Comparison of ENCODE assay signal across 8 cellular contexts in genomic region chr4:70901607-70901983, GRCh38. TPM values are rescaled to one million over a fixed set of nuclear protein-coding genes. Genes with fewer than 3 reads are reported as not detected.
DNase-seq lines count a peak whose midpoint lies in the region; ATAC-seq, FAIRE-seq and TF ChIP-seq lines count a peak whose summit lies in the region.

No MANE protein-coding gene starts in this region.

- H2BK12ac ChIP-seq in mesenchymal stem cell (ENCODE audit: low read length in 2 of 2), result peak overlapping the region in 1 of 2 experiments; percentile 84

- H3K9me1 ChIP-seq in K562 (ENCODE audit: control insufficient read depth, insufficient read depth, low read length), result no peaks in the 10 kb centered on the region

- CTCF ChIA-PET in AG04449 (lab: Yijun Ruan, JAX), result interaction anchor here (1.2 to 2.4 kb wide), 5 partner anchors 16 to 214 kb away, joined by 3 to 14 read pairs (median 5); no protein-coding TSS in a partner anchor
- CTCF ChIA-PET in K562 (lab: Yijun Ruan, JAX; ENCODE audit: low intra/inter-chr PET ratio), result no interaction called here

- H4K8ac ChIP-seq in mesenchymal stem cell (ENCODE audit: low read length), result peak overlapping the region; percentile 95

- DNase-seq in AG04449 (ENCODE audit: low read depth, low spot score) (no peak), K562 (ENCODE audit: extremely low read depth in 1 of 4, low spot score in 3 of 4) (no peak), mesenchymal stem cell (no peak), aorta (no peak), posterior cingulate gyrus (no peak), omental fat pad (ENCODE audit: low spot score) (no peak), HUDEP-2 (lab: John Stamatoyannopoulos, UW; ENCODE audit: unreplicated experiment in 76 of 76) (no peak)

- H3K9me3 ChIP-seq in K562 (replicated peaks; ENCODE audit: control insufficient read depth, insufficient read depth, low read depth, low read length) (no peaks in the 10 kb centered on the region; the same call in 1 of the 2 replicates), mesenchymal stem cell (ENCODE audit: control insufficient read depth, low read length) (no peaks in the 10 kb centered on the region), aorta (ENCODE audit: control insufficient read depth, low read length) (no peaks in the 10 kb centered on the region)

- intact Hi-C loops in K562 (cut with micrococcal nuclease) (loop anchor here (5.0 kb wide), 3 partner anchors 36 to 194 kb away; no protein-coding TSS in a partner anchor), aorta (cut with DNase I) (loop anchor here (5.0 to 10.0 kb wide), 3 partner anchors 53 to 91 kb away; partner anchors contain the start of gene DCK (in 2 of the 2)), posterior cingulate gyrus (cut with DNase I) (loop anchor here (5.0 to 10.0 kb wide), 2 partner anchors 64 to 93 kb away; partner anchors contain the start of genes DCK and GRSF1)

- peak overlapping the region; percentile 82 to 87 for H3K18ac ChIP-seq in mesenchymal stem cell (ENCODE audit: low read depth in 1 of 2, low read length in 2 of 2)

- H2AFZ ChIP-seq in K562 (ENCODE audit: low read depth, low read length), result peak overlapping the region; percentile 98
- peak overlapping the region; percentile 99 for H2AFZ ChIP-seq in mesenchymal stem cell (ENCODE audit: low read depth, low read length)

- H2BK120ac ChIP-seq in mesenchymal stem cell (ENCODE audit: low read depth, low read length), result peak overlapping the region; percentile 96

- H3K9ac ChIP-seq in K562 (ENCODE audit: insufficient read depth in 1 of 2, low read depth in 2 of 2, low read length in 2 of 2) (peak overlapping the region; percentile 95 to 97), mesenchymal stem cell (ENCODE audit: low read length) (peak overlapping the region; percentile 88)

- peaks cover 4% of the 10 kb centered on the region for H3K79me1 ChIP-seq in mesenchymal stem cell (replicated peaks; ENCODE audit: low read length, poor library complexity, severe bottlenecking)

- H3K14ac ChIP-seq in mesenchymal stem cell (ENCODE audit: low read length in 2 of 2), result peak overlapping the region in 1 of 2 experiments; percentile 89

- H3K4me3 ChIP-seq in AG04449 (ENCODE audit: low read depth, low read length), result peak overlapping the region; percentile 86
- H3K4me3 ChIP-seq in K562, result peak overlapping the region; percentile 82
- H3K4me3 ChIP-seq in mesenchymal stem cell (ENCODE audit: insufficient read depth in 1 of 2, low read depth in 1 of 2, low read length in 2 of 2), result peak overlapping the region; percentile 85 to 96
- peak overlapping the region; percentile 77 to 92 for H3K4me3 ChIP-seq in aorta (ENCODE audit: low read length in 2 of 2)

- peaks cover 5% of the 10 kb centered on the region; the same call in 1 of the 2 replicates for H4K20me1 ChIP-seq in K562 (replicated peaks; ENCODE audit: control insufficient read depth, insufficient read depth, low read length)

- TSS peak; percentile 90 for BruUV-seq in K562 (replicated peaks; lab: Mats Ljungman, UMichigan)

- no peak overlapping the region for H2AK5ac ChIP-seq in mesenchymal stem cell (ENCODE audit: low read length, severe bottlenecking)

- H3K79me2 ChIP-seq in K562 (ENCODE audit: control insufficient read depth, insufficient read depth, low read length), result peaks cover 47% of the 10 kb centered on the region

- in situ Hi-C loops in K562 (cut with MboI), result loop anchor here (25.0 kb wide), 1 partner anchor 1386 kb away; no protein-coding TSS in a partner anchor

- H3K4me2 ChIP-seq in K562 (ENCODE audit: insufficient read depth, low read length) (peak overlapping the region; percentile 98), mesenchymal stem cell (ENCODE audit: low read length, poor library complexity, severe bottlenecking) (peak overlapping the region; percentile 79)

- no peak for FAIRE-seq in K562 (lab: Jason Lieb, UNC)

- H3K4ac ChIP-seq in mesenchymal stem cell (ENCODE audit: low read depth in 1 of 2, low read length in 2 of 2), result peak overlapping the region; percentile 35 to 69

- TF ChIP-seq RAD21 in K562 (CRISPR knock-in tag; conservative IDR thresholded peaks at IDR 0.05 in 1 of 2, IDR thresholded peaks at IDR 0.05 in 1 of 2), result no peak

- no peak for TF ChIP-seq POLR2A in K562 (conservative IDR thresholded peaks at IDR 0.05)

- ATAC-seq in HG03175 (IDR thresholded peaks at IDR 0.05; ENCODE audit: unreplicated experiment), result peak; percentile 1
- no peak for ATAC-seq in K562
- no peak for ATAC-seq in aorta (ENCODE audit: low FRiP score)
- no peak for ATAC-seq in omental fat pad (ENCODE audit: low FRiP score)

- H3K27ac ChIP-seq in K562 (ENCODE audit: extremely low read depth, low read depth, low read length) (peak overlapping the region; percentile 94), mesenchymal stem cell (ENCODE audit: low read length, poor library complexity, severe bottlenecking) (peak overlapping the region; percentile 76), aorta (ENCODE audit: low read depth in 1 of 2, low read length in 2 of 2) (peak overlapping the region in 1 of 2 donors; percentile 61)

- TF ChIP-seq CTCF in AG04449 (IDR thresholded peaks at IDR 0.05; ENCODE audit: insufficient read depth, low read length, missing control alignments) (no peak), K562 (IDR thresholded peaks at IDR 0.05 in 2 of 3, conservative IDR thresholded peaks at IDR 0.05 in 1 of 3; ENCODE audit: insufficient read depth in 2 of 3, low read depth in 1 of 3, low read length in 3 of 3) (no peak), omental fat pad (IDR thresholded peaks at IDR 0.05) (no peak)

- 31% methylated on average over 8 of the region's 8 CpGs for WGBS in K562 (ENCODE audit: insufficient coverage, low coverage, missing lambda C conversion rate)
- WGBS in mesenchymal stem cell, result 39% methylated on average over 8 of the region's 8 CpGs
- 11 to 16% methylated on average over 8 of the region's 8 CpGs for WGBS in aorta, 2 donors

- POLR2A ChIA-PET in AG04449 (lab: Yijun Ruan, JAX), result interaction anchor here (0.7 to 1.2 kb wide), 5 partner anchors 13 to 197 kb away, joined by 3 to 8 read pairs (median 4); partner anchors contain the start of genes DCK and GRSF1
- POLR2A ChIA-PET in K562 (lab: Yijun Ruan, JAX), result interaction anchor here (0.6 to 2.3 kb wide), 8 partner anchors 10 to 284 kb away, joined by 3 to 16 read pairs (median 3); partner anchors contain the start of gene DCK

- peak overlapping the region; percentile 82 for H2BK15ac ChIP-seq in mesenchymal stem cell (ENCODE audit: low read depth, poor library complexity, severe bottlenecking)

- H3K36me3 ChIP-seq in K562 (ENCODE audit: control insufficient read depth, insufficient read depth, low read length) (peaks cover 21% of the 10 kb centered on the region), mesenchymal stem cell (ENCODE audit: control insufficient read depth in 1 of 2, insufficient read depth in 2 of 2, low read depth in 1 of 2, low read length in 2 of 2) (peaks cover 9 to 14% of the 10 kb centered on the region in 2 experiments), aorta (ENCODE audit: control insufficient read depth in 1 of 2, insufficient read depth in 2 of 2, low read length in 1 of 2) (peaks cover 0 to 3% of the 10 kb centered on the region in 2 donors)

- H3K4me1 ChIP-seq in K562 (replicated peaks in 1 of 2; ENCODE audit: control insufficient read depth in 2 of 2, insufficient read depth in 2 of 2, low read length in 2 of 2) (peaks cover 22 to 25% of the 10 kb centered on the region in 2 experiments; a peak in 4 of 5 replicates), mesenchymal stem cell (ENCODE audit: control insufficient read depth, insufficient read depth, low read depth, low read length) (peaks cover 4% of the 10 kb centered on the region), aorta (ENCODE audit: control insufficient read depth in 1 of 2, insufficient read depth in 2 of 2, low read length in 2 of 2) (no peaks in the 10 kb centered on the region)

- no peak overlapping the region for H3K23ac ChIP-seq in mesenchymal stem cell (ENCODE audit: low read length in 2 of 2)

- H3K27me3 ChIP-seq in K562 (ENCODE audit: control insufficient read depth in 2 of 2, insufficient read depth in 2 of 2, low read length in 2 of 2) (no peaks in the 10 kb centered on the region), mesenchymal stem cell (ENCODE audit: control insufficient read depth in 1 of 2, insufficient read depth in 1 of 2, low read length in 2 of 2) (no peaks in the 10 kb centered on the region), aorta (ENCODE audit: control insufficient read depth in 1 of 2, insufficient read depth in 2 of 2, low read length in 1 of 2) (no peaks in the 10 kb centered on the region)

- peak overlapping the region; percentile 96 for H4K91ac ChIP-seq in mesenchymal stem cell (ENCODE audit: low read length)

- no peak overlapping the region for H2BK5ac ChIP-seq in mesenchymal stem cell (ENCODE audit: low read depth, low read length, poor library complexity, severe bottlenecking)

- no peak for TF ChIP-seq EP300 in K562 (IDR thresholded peaks at IDR 0.05; ENCODE audit: low read length)

TF ChIP-seq in K562, 482 proteins besides CTCF, POLR2A, EP300 and RAD21:
- TF ChIP-seq ZNF175 (CRISPR knock-in tag; IDR thresholded peaks at IDR 0.05; ENCODE audit: low read depth), result no peak
- no peak for TF ChIP-seq ZNF764 (CRISPR knock-in tag; IDR thresholded peaks at IDR 0.05; ENCODE audit: low read depth)
- TF ChIP-seq TRIM24 (IDR thresholded peaks at IDR 0.05), result no peak

RNA-seq across cellular contexts. Expression of gene MOB1B, which starts 0.6 kb away (rescaled TPM):
- total RNA-seq in K562 (2011; cell fraction: chromatin; rRNA removed; ENCODE audit: low replicate concordance), result 27.1 and 74.0 TPM in 2 replicates
- 8.3 and 14.1 TPM in 2 replicates for total RNA-seq in K562 (2011; cell fraction: nucleolus; rRNA removed)
- total RNA-seq in K562 (2011; cell fraction: nucleoplasm; rRNA removed), result 36.4 and 73.0 TPM in 2 replicates
- 10.7 and 11.3 TPM in 2 replicates for total RNA-seq in K562 (2014; rRNA removed)
- total RNA-seq in K562 (2014; rRNA removed; fragmentation: Illumina TruSeq; extraction: Trizol), result 28.5 and 33.3 TPM in 2 replicates
- 15.1 and 16.8 TPM in 2 replicates for total RNA-seq in K562 (2015; rRNA removed; fragmentation: Illumina TruSeq; extraction: Trizol)
- total RNA-seq in K562 (2021), result 37.8 and 40.1 TPM in 2 replicates
- 28.9 and 34.8 TPM in 2 replicates for polyA plus RNA-seq in K562 (2011; rRNA removed)
- polyA plus RNA-seq in K562 (2011; cell fraction: cytosol; rRNA removed), result 5.8 and 13.9 TPM in 2 replicates
- polyA plus RNA-seq in K562 (2011; cell fraction: nucleus; rRNA removed), result 16.0 and 17.9 TPM in 2 replicates
- 15.0 and 21.1 TPM in 2 replicates for polyA plus RNA-seq in K562 (2012)
- polyA plus RNA-seq in K562 (2014; fragmentation: Illumina TruSeq; extraction: Trizol), result 25.2 and 27.2 TPM in 2 replicates
- 1 to 10 TPM; 8.4 to 9.3 TPM for polyA plus RNA-seq in K562 (2014; fragmentation: Nextera tagmentation; extraction: Ambion mirVana)
- 19.0 and 20.4 TPM in 2 replicates for polyA plus RNA-seq in K562 (2014; rRNA removed)
- 83.9 and 88.8 TPM in 2 replicates for polyA minus RNA-seq in K562 (2011; rRNA and poly(A)+ RNA removed)
- 47.3 and 83.2 TPM in 2 replicates for polyA minus RNA-seq in K562 (2011; cell fraction: cytosol; rRNA and poly(A)+ RNA removed)
- 17.4 and 27.4 TPM in 2 replicates for polyA minus RNA-seq in K562 (2011; cell fraction: nucleus; rRNA and poly(A)+ RNA removed)
- polyA plus RNA-seq in mesenchymal stem cell (2013, experiment 1 of 2), result 11.2 TPM
- 11.7 TPM for polyA plus RNA-seq in mesenchymal stem cell (2013, experiment 2 of 2)
- total RNA-seq in aorta, result 10 to 100 TPM; 26.5 to 29.8 TPM
- polyA plus RNA-seq in aorta, result 1 to 10 TPM; 5.9 to 6.1 TPM
- 10 to 100 TPM; 11.0 to 19.7 (median 13.8) TPM for total RNA-seq in omental fat pad
